In the genomic region with DNA sequence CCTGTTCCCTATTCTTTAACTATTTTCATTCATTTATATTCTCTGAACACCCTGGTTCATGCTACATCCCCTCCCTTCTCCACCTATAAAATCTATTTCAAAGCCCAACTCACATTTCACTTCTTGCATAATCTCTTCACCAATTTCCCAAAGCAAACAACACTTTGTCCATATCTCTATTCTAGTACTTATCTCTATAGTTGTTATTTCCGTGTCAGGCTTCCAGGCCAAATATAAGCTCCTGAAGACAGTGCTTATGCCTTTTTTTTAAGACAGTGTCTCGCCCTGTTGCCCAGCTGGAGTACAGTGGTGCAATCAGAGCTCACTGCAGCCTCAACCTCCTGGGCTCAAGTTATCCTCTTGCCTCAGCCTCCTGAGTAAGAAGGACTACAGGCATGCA, we compare ENCODE assay signal across 34 cellular contexts. TPM values are rescaled to one million over a fixed set of nuclear protein-coding genes. Genes with fewer than 3 reads are reported as not detected.
"Had no signal": no experiment of that assay in that cellular context is flagged by ENCODE, and none has a peak within 500 bp of the region (broad histone marks: within the 10 kb centered on the region; RNA-seq: fewer than 3 reads in every experiment).

No MANE protein-coding gene starts in this region.

- H3K4me1 ChIP-seq: esophagus squamous epithelium, heart right ventricle, prostate gland, right atrium auricular region, thyroid gland, upper lobe of left lung, vagina had no signal

- H3K4me3 Mint-ChIP-seq: activated CD4-positive, alpha-beta memory T cell treated with anti-CD3 and anti-CD28 coated beads, Interleukin-2, amount 10 ng/mL, durations not matched to agents 7 days and 5 days; activated CD4-positive, alpha-beta T cell treated with anti-CD3 and anti-CD28 coated beads, Interleukin-2, amount 10 ng/mL, durations not matched to agents 7 days and 5 days; activated naive CD4-positive, alpha-beta T cell treated with anti-CD3 and anti-CD28 coated beads, Interleukin-2, amount 10 ng/mL, durations not matched to agents 7 days and 5 days; activated naive CD8-positive, alpha-beta T cell treated with anti-CD3 and anti-CD28 coated beads, Interleukin-2, amount 10 ng/mL, durations not matched to agents 7 days and 5 days; activated T-cell treated with anti-CD3 and anti-CD28 coated beads, Interleukin-2, amount 50 U/mL, for 24 hours; dendritic cell treated with granulocyte-macrophage colony-stimulating factor and Interleukin-4, amounts not matched to agents 40 ng/mL and 50 ng/mL, for 4 days; endodermal cell; naive B cell; nephron progenitor cell; stimulated activated naive B cell treated with anti-CD40 and anti-IgM and Interleukin-4, amounts not matched to agents 10 μg/mL and 1 μg/mL and 100 μg/mL, for 72 hours; WTC11 had no signal

- H3K27ac ChIP-seq: brain microvascular endothelial cell, epithelial cell of prostate, esophagus squamous epithelium, heart right ventricle, neutrophil, ovary, prostate gland, right atrium auricular region, stomach, thyroid gland, upper lobe of left lung, vagina had no signal

- H3K9me3 ChIP-seq: esophagus squamous epithelium, heart right ventricle, neutrophil, ovary, prostate gland, right atrium auricular region, stomach, thyroid gland, upper lobe of left lung, vagina had no signal

- H3K27ac Mint-ChIP-seq: activated CD4-positive, alpha-beta memory T cell treated with anti-CD3 and anti-CD28 coated beads, Interleukin-2, amount 10 ng/mL, durations not matched to agents 7 days and 5 days; activated CD4-positive, alpha-beta T cell treated with anti-CD3 and anti-CD28 coated beads, Interleukin-2, amount 10 ng/mL, durations not matched to agents 7 days and 5 days; activated naive CD4-positive, alpha-beta T cell treated with anti-CD3 and anti-CD28 coated beads, Interleukin-2, amount 10 ng/mL, durations not matched to agents 7 days and 5 days; activated naive CD8-positive, alpha-beta T cell treated with anti-CD3 and anti-CD28 coated beads, Interleukin-2, amount 10 ng/mL, durations not matched to agents 7 days and 5 days; activated T-cell treated with anti-CD3 and anti-CD28 coated beads, Interleukin-2, amount 50 U/mL, for 24 hours; dendritic cell treated with granulocyte-macrophage colony-stimulating factor and Interleukin-4, amounts not matched to agents 40 ng/mL and 50 ng/mL, for 4 days; endodermal cell; naive B cell; nephron progenitor cell; stimulated activated naive B cell treated with anti-CD40 and anti-IgM and Interleukin-4, amounts not matched to agents 10 μg/mL and 1 μg/mL and 100 μg/mL, for 72 hours; WTC11 had no signal

- H3K27me3 ChIP-seq: brain microvascular endothelial cell, esophagus squamous epithelium, neutrophil, ovary, right atrium auricular region, stomach, thyroid gland, upper lobe of left lung, vagina had no signal

- H3K27me3 Mint-ChIP-seq: activated T-cell treated with anti-CD3 and anti-CD28 coated beads, Interleukin-2, amount 50 U/mL, for 24 hours; dendritic cell treated with granulocyte-macrophage colony-stimulating factor and Interleukin-4, amounts not matched to agents 40 ng/mL and 50 ng/mL, for 4 days; stimulated activated naive B cell treated with anti-CD40 and anti-IgM and Interleukin-4, amounts not matched to agents 10 μg/mL and 1 μg/mL and 100 μg/mL, for 72 hours had no signal

- DNase-seq: activated CD4-positive, alpha-beta memory T cell treated with anti-CD3 and anti-CD28 coated beads, Interleukin-2, amount 10 ng/mL, durations not matched to agents 7 days and 5 days; activated CD4-positive, alpha-beta T cell treated with anti-CD3 and anti-CD28 coated beads for 1 hour; activated CD4-positive, alpha-beta T cell treated with anti-CD3 and anti-CD28 coated beads, Interleukin-2, amount 10 ng/mL, durations not matched to agents 7 days and 5 days; activated CD8-positive, alpha-beta memory T cell treated with anti-CD3 and anti-CD28 coated beads, Interleukin-2, amount 50 U/mL, for 48 hours; activated gamma-delta T cell; activated naive CD4-positive, alpha-beta T cell treated with anti-CD3 and anti-CD28 coated beads, Interleukin-2, amount 10 ng/mL, durations not matched to agents 7 days and 5 days; activated naive CD8-positive, alpha-beta T cell treated with anti-CD3 and anti-CD28 coated beads, Interleukin-2, amount 10 ng/mL, durations not matched to agents 7 days and 5 days; activated T-cell treated with anti-CD3 and anti-CD28 coated beads, Interleukin-2, amount 50 U/mL, for 24 hours; amniotic stem cell; brain microvascular endothelial cell; endodermal cell; esophagus squamous epithelium; foreskin melanocyte; heart right ventricle; islet precursor cell; mammary epithelial cell; naive B cell; nephron progenitor cell; ovary; stimulated activated CD4-positive, alpha-beta T cell treated with anti-CD3 and anti-CD28 coated beads, Interleukin-15, amount 100 ng/mL, for 24 hours; stimulated activated CD4-positive, alpha-beta T cell treated with anti-CD3 and anti-CD28 coated beads, Interleukin-2, amount 100 ng/mL, for 24 hours; stimulated activated naive B cell treated with anti-CD40 and anti-IgM and Interleukin-4, amounts not matched to agents 10 μg/mL and 1 μg/mL and 100 μg/mL, for 72 hours; stomach; thyroid gland; upper lobe of left lung had no signal

- FAIRE-seq: astrocyte, TTC549 had no signal

- H3K4me3 ChIP-seq: esophagus squamous epithelium, heart right ventricle, ovary, prostate gland, right atrium auricular region, stomach, thyroid gland, upper lobe of left lung, vagina had no signal

- H3K4me1 Mint-ChIP-seq: activated CD4-positive, alpha-beta memory T cell treated with anti-CD3 and anti-CD28 coated beads, Interleukin-2, amount 10 ng/mL, durations not matched to agents 7 days and 5 days; activated CD4-positive, alpha-beta T cell treated with anti-CD3 and anti-CD28 coated beads, Interleukin-2, amount 10 ng/mL, durations not matched to agents 7 days and 5 days; activated naive CD4-positive, alpha-beta T cell treated with anti-CD3 and anti-CD28 coated beads, Interleukin-2, amount 10 ng/mL, durations not matched to agents 7 days and 5 days; activated naive CD8-positive, alpha-beta T cell treated with anti-CD3 and anti-CD28 coated beads, Interleukin-2, amount 10 ng/mL, durations not matched to agents 7 days and 5 days; naive B cell; nephron progenitor cell; stimulated activated naive B cell treated with anti-CD40 and anti-IgM and Interleukin-4, amounts not matched to agents 10 μg/mL and 1 μg/mL and 100 μg/mL, for 72 hours; WTC11 had no signal

- H3K36me3 ChIP-seq: brain microvascular endothelial cell, esophagus squamous epithelium, heart right ventricle, neutrophil, ovary, prostate gland, right atrium auricular region, stomach, thyroid gland, upper lobe of left lung, vagina had no signal

- H3K36me3 Mint-ChIP-seq: activated naive CD4-positive, alpha-beta T cell treated with anti-CD3 and anti-CD28 coated beads, Interleukin-2, amount 10 ng/mL, durations not matched to agents 7 days and 5 days; activated naive CD8-positive, alpha-beta T cell treated with anti-CD3 and anti-CD28 coated beads, Interleukin-2, amount 10 ng/mL, durations not matched to agents 7 days and 5 days; naive B cell; stimulated activated naive B cell treated with anti-CD40 and anti-IgM and Interleukin-4, amounts not matched to agents 10 μg/mL and 1 μg/mL and 100 μg/mL, for 72 hours; WTC11 had no signal

- H3K9me3 Mint-ChIP-seq: activated CD4-positive, alpha-beta memory T cell treated with anti-CD3 and anti-CD28 coated beads, Interleukin-2, amount 10 ng/mL, durations not matched to agents 7 days and 5 days; activated CD4-positive, alpha-beta T cell treated with anti-CD3 and anti-CD28 coated beads, Interleukin-2, amount 10 ng/mL, durations not matched to agents 7 days and 5 days; activated naive CD4-positive, alpha-beta T cell treated with anti-CD3 and anti-CD28 coated beads, Interleukin-2, amount 10 ng/mL, durations not matched to agents 7 days and 5 days; activated naive CD8-positive, alpha-beta T cell treated with anti-CD3 and anti-CD28 coated beads, Interleukin-2, amount 10 ng/mL, durations not matched to agents 7 days and 5 days; activated T-cell treated with anti-CD3 and anti-CD28 coated beads, Interleukin-2, amount 50 U/mL, for 24 hours; dendritic cell treated with granulocyte-macrophage colony-stimulating factor and Interleukin-4, amounts not matched to agents 40 ng/mL and 50 ng/mL, for 4 days; endodermal cell; naive B cell; nephron progenitor cell; stimulated activated naive B cell treated with anti-CD40 and anti-IgM and Interleukin-4, amounts not matched to agents 10 μg/mL and 1 μg/mL and 100 μg/mL, for 72 hours; WTC11 had no signal

- ATAC-seq: heart right ventricle; stimulated activated naive B cell treated with anti-CD40 and anti-IgM and Interleukin-4, amounts not matched to agents 10 μg/mL and 1 μg/mL and 100 μg/mL, for 72 hours; WTC11 had no signal

RNA-seq across cellular contexts. Expression of a gene that starts 43.6 kb away (rescaled TPM):
- total RNA-seq: WTC11 had no signal
